8 cellular contexts compared by ENCODE assay signal in the genomic region with DNA sequence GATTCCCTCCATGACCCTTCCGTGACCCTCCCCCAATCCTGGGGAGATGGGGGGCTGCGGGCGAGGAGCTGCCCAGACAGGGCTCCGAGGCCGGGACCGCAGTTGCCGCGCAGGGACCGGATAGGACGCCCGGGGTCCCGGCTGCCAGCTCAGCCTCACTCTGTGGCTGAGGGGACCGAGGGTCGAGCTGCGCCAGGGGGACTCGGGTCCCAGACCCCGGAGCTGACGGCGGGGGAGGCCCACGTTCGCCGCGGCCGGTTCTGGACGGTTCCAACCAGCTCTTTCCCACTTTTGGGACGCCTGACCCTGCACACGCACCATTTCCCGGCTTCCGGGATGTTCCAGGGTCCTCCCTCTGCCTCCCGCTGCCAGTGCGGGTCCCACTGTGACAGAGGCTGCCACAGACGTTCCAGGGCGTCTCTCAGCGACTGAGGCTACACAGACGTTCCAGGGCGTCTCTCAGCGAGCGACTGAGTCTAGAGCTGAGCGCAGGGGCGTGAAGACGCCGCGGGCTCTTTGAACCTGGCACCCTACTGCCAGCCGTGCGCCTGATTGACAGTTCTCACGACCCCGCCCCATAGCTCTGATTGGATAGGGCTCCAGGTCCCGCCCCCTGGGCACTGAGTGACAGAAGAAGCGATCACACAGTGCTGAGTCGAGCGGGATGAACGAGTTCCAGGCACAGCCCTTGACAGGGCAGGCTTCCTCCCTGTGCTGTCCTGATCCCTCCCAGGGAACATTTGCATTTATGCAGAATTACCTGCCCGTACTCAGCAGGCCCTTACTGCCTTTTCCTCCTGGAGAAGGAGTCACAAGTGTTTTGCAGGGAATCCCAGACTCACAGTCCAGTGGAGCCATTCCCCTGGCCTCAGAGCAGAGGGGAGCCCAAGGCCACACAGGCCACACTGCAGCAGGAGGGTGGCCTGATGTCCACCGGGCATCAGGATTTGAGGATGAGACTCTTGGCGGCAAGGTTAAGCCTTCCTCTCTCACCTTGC. TPM values are rescaled to one million over a fixed set of nuclear protein-coding genes. Genes with fewer than 3 reads are reported as not detected.
DNase-seq lines count a peak whose midpoint lies in the region; ATAC-seq lines count a peak whose summit lies in the region.

Gene ZNF563 (minus strand): TSS at position 472 of the 998 bp plus-strand sequence. CDS start 151 bp downstream, at position 321.

- H3K36me3 ChIP-seq in KOPT-K1 (ENCODE audit: insufficient read depth, low read length) (no peaks in the 10 kb centered on the region), SK-N-MC (ENCODE audit: insufficient read depth, low read length) (no peaks in the 10 kb centered on the region)

- H3K9ac ChIP-seq in SK-N-MC (ENCODE audit: insufficient read length), result no peak within 1 kb of the TSS

- DNase-seq in Daoy (ENCODE audit: low read depth) (peak; percentile 91), SK-N-MC (ENCODE audit: low read depth, low spot score) (no peak), glomerular endothelial cell (ENCODE audit: extremely low read depth, low read depth, low spot score) (peak; percentile 70), nucleus accumbens (lab: John Stamatoyannopoulos, UW) (peak; percentile 78 to 99 (median 96)), superior temporal gyrus (ENCODE audit: extremely low spot score) (peak; percentile 99)
- peak; percentile 97 to 98 for DNase-seq in activated naive CD4-positive, alpha-beta T cell treated with anti-CD3 and anti-CD28 coated beads, Interleukin-2, amount 50 U/mL, for 72 hours (ENCODE audit: low spot score in 2 of 2)

- H3K36me3 Mint-ChIP-seq in activated naive CD4-positive, alpha-beta T cell treated with anti-CD3 and anti-CD28 coated beads, Interleukin-2, amount 50 U/mL, for 72 hours, result peaks cover 11 to 15% of the 10 kb centered on the region in 2 donors

- H3K9me3 Mint-ChIP-seq in activated naive CD4-positive, alpha-beta T cell treated with anti-CD3 and anti-CD28 coated beads, Interleukin-2, amount 50 U/mL, for 72 hours, result peaks cover 0 to 3% of the 10 kb centered on the region in 2 donors

- peak within 1 kb of the TSS; percentile 62 for H3K4me3 ChIP-seq in SK-N-MC

- H3K27ac ChIP-seq in KOPT-K1 (ENCODE audit: low read depth, low read length, poor library complexity, severe bottlenecking) (peak within 1 kb of the TSS; percentile 68), SK-N-MC (no peak within 1 kb of the TSS)

- peak; percentile 92 for ATAC-seq in GM21786 (IDR thresholded peaks at IDR 0.05; ENCODE audit: unreplicated experiment)
- peak; percentile 85 to 97 for ATAC-seq in activated naive CD4-positive, alpha-beta T cell treated with anti-CD3 and anti-CD28 coated beads, Interleukin-2, amount 50 U/mL, for 72 hours

- peak within 1 kb of the TSS; percentile 97 to 99 for H3K27ac Mint-ChIP-seq in activated naive CD4-positive, alpha-beta T cell treated with anti-CD3 and anti-CD28 coated beads, Interleukin-2, amount 50 U/mL, for 72 hours

- no peaks in the 10 kb centered on the region for H3K9me3 ChIP-seq in KOPT-K1 (ENCODE audit: insufficient read depth, low read length, poor library complexity, severe bottlenecking)
- H3K9me3 ChIP-seq in SK-N-MC (ENCODE audit: low read depth, low read length), result no peaks in the 10 kb centered on the region

RNA-seq across cellular contexts. Expression of gene ZNF563, which starts in this region (rescaled TPM):
- 0.91 and 0.95 TPM in 2 replicates for total RNA-seq in Daoy (2014; rRNA removed; shearing (Covaris generic))
- total RNA-seq in activated naive CD4-positive, alpha-beta T cell treated with anti-CD3 and anti-CD28 coated beads, Interleukin-2, amount 50 U/mL, for 72 hours, result 10 to 100 TPM in 1 of 2 donors, 1 to 10 TPM in 1; 4.8 to 10.8 TPM
- 0.93 and 1.3 TPM in 2 replicates for total RNA-seq in glomerular endothelial cell

Comparison
In these comparisons a context has a peak if more than half of its experiments do, and no peak if none do; other contexts are left out.
1. Peak in DNase-seq in Daoy; RNA of the gene not detected or under 1 TPM.